Comparison of ENCODE assay signal across 18 cellular contexts in the genomic region with DNA sequence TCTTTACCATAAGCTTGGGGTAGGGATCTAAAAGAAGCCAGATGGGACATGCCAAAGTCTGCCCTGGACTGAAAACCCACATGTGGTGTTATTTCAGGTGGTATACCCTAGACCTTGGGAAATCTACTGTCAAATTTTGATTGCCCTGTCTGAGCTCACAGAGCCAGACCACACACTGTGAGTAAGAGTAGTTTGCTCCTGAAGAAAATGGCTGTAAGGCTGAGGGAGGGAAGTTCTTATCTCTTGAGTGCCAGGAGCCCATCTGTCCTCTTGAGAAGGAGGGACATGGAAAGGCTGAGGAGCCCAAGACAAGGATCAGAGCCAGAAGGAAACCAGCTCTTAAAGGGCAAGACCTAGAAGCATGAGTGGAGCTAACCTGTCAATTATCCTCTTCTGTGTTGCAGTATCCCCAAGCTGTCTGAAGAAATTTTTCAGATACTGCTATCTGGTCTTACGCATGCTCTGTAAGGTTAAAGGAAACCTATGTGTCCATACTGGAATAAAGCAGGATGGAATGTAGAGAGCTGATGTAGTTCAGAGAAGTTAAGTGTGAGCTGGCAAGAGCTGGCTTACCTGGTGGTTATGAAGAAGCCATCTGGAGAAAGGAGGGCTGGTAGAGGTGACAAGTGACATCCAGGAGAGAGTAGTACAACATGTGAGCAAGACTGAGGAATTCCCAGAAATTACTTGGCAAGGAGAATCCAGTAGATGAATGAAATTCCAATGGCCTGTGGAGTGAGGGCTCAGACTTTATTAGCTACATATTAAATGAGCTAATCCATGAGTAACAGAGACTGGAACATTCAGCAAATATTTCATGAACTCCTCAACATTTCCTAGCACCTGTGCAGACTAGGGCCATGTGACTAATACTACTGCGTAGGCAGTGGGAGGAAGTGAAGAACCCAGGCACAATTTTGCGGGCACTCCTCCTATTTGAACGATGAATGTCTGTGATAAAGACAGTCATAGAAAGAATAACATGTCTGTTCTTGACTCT.
DNase-seq lines count a peak whose midpoint lies in the region; ATAC-seq and TF ChIP-seq lines count a peak whose summit lies in the region.
"Had no signal": no experiment of that assay in that cellular context is flagged by ENCODE, and none has a peak within 500 bp of the region (broad histone marks: within the 10 kb centered on the region; RNA-seq: fewer than 3 reads in every experiment).

No MANE protein-coding gene starts in this region.

- H3K9me3 ChIP-seq in left lung = peaks cover 0 to 13% of the 10 kb centered on the region in 2 donors
- H3K9me3 ChIP-seq: right lobe of liver had no signal

- H3K4me3 ChIP-seq in astrocyte of the spinal cord (ENCODE audit: low read depth, low read length) = no peak overlapping the region
- H3K4me3 ChIP-seq in left lung = no peak overlapping the region
- H3K4me3 ChIP-seq: gastroesophageal sphincter, right lobe of liver, upper lobe of left lung had no signal

- intact Hi-C loops in left lung (cut with DNase I) = no loop called here

- DNase-seq in A172 (ENCODE audit: low spot score) = peak; percentile 61
- DNase-seq in HT1080 (ENCODE audit: low read depth) = peak; percentile 63
- DNase-seq in astrocyte of the spinal cord (ENCODE audit: low read depth, low spot score) = peak; percentile 60
- no peak for DNase-seq in left lung
- DNase-seq in NCI-H82 (lab: John Stamatoyannopoulos, UW) = no peak
- DNase-seq in DMS 273 treated with DMSO at 0.1 percent for 48 hours (lab: John Stamatoyannopoulos, UW) = no peak
- no peak for DNase-seq in GM13977 (ENCODE audit: low spot score)
- DNase-seq: activated CD4-positive, alpha-beta T cell treated with anti-CD3 and anti-CD28 coated beads, Interleukin-2, amount 50 U/mL, for 4 hours; activated naive CD8-positive, alpha-beta T cell treated with anti-CD3 and anti-CD28 coated beads, Interleukin-2, amount 10 ng/mL, durations not matched to agents 7 days and 5 days; activated T-cell treated with anti-CD3 and anti-CD28 coated beads, Interleukin-2, amount 50 U/mL, for 24 hours; CD8-positive, alpha-beta memory T cell; GDM1; NCI-H1105; NCI-H2171; right lobe of liver; upper lobe of left lung had no signal

- H3K27me3 ChIP-seq in left lung = peaks cover 0 to 5% of the 10 kb centered on the region in 2 donors
- H3K27me3 ChIP-seq: gastroesophageal sphincter, right lobe of liver, upper lobe of left lung had no signal

- ATAC-seq in left lung = peak; percentile 75
- no peak for ATAC-seq in GM19351 (IDR thresholded peaks at IDR 0.05; ENCODE audit: unreplicated experiment)
- ATAC-seq: gastroesophageal sphincter had no signal

- in situ Hi-C loops in astrocyte of the spinal cord (cut with HindIII; ENCODE audit: low sequenced_read_pairs) = no loop called here
- in situ Hi-C loops in GM13977 (cut with MboI; ENCODE audit: low pct_unique_long_range_greater_than_20kb, low sequenced_read_pairs, unreplicated experiment) = no loop called here

- H3K4me1 ChIP-seq in left lung = no peaks in the 10 kb centered on the region
- H3K4me1 ChIP-seq: upper lobe of left lung had no signal

- TF ChIP-seq CTCF in astrocyte of the spinal cord (IDR thresholded peaks at IDR 0.05; ENCODE audit: low read depth, low read length) = no peak
- TF ChIP-seq CTCF in left lung (IDR thresholded peaks at IDR 0.05) = no peak
- no peak for TF ChIP-seq CTCF in GM13977 (IDR thresholded peaks at IDR 0.05; ENCODE audit: extremely low read depth, insufficient read depth, missing control alignments)

- H3K27ac ChIP-seq in left lung = no peak overlapping the region
- H3K27ac ChIP-seq: gastroesophageal sphincter, right lobe of liver, upper lobe of left lung had no signal

- no peaks in the 10 kb centered on the region for H3K36me3 ChIP-seq in left lung
- H3K36me3 ChIP-seq: gastroesophageal sphincter, right lobe of liver, upper lobe of left lung had no signal

Comparison
In these comparisons a context has a peak if more than half of its experiments do, and no peak if none do; other contexts are left out.
1. DNase-seq: peak in A172 (single experiment), HT1080 (single experiment) and astrocyte of the spinal cord (single experiment); none in left lung (0 of 2), NCI-H82 (single experiment), DMS 273 treated with DMSO at 0.1 percent for 48 hours (single experiment) and GM13977 (single experiment).